In the genomic region with DNA sequence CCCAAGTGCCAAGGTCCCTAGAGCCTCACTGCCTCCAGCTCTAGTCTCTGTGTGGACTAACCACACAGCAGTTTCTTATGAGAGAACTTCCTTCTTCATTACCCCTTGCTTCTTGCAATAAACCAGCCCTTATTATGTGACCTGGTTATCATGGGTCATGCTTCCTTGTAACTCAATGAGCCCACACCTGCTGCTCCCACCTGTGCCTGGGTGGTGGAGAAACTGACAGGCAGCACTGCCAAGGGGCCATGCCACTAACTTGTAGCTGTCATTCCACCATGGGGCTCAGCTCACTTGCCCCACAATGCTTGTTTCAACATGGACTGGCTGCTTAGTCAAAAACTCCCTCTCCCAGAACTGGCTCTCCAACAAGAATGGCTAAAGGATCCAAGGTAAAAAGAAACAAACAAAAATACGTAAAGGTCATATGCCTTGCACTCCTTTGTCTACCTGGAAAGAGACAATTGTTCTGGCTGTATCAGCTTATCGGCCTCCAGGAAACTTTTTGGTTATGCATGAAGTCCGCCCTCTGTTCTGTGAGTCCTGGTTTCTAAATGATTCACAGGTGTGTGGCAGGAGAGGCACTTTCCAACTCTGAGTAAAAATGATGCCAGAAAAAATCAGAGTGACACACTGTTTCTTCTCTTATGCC, we compare ENCODE assay signal across 9 cellular contexts.
A peak's percentile ranks its signal among the peaks of the same experiment; 100 is the strongest.
DNase-seq lines count a peak whose midpoint lies in the region; ATAC-seq, FAIRE-seq and TF ChIP-seq lines count a peak whose summit lies in the region.
"Had no signal": no experiment of that assay in that cellular context is flagged by ENCODE, and none has a peak within 500 bp of the region (broad histone marks: within the 10 kb centered on the region; RNA-seq: fewer than 3 reads in every experiment).

No MANE protein-coding gene starts in this region.

- H3K36me3 Mint-ChIP-seq in activated naive CD4-positive, alpha-beta T cell treated with anti-CD3 and anti-CD28 coated beads, Interleukin-2, amount 50 U/mL, for 24 hours, result no peaks in the 10 kb centered on the region
- H3K36me3 Mint-ChIP-seq in endodermal cell (ENCODE audit: low read depth), result no peaks in the 10 kb centered on the region

- H3K9me3 ChIP-seq in endodermal cell (ENCODE audit: control insufficient read depth, low read length) (peaks cover 14% of the 10 kb centered on the region), aorta (ENCODE audit: control insufficient read depth, low read length) (no peaks in the 10 kb centered on the region)

- 93 to 100% methylated on average over 3 of the region's 3 CpGs for WGBS in endodermal cell (ENCODE audit: insufficient coverage in 1 of 2, insufficient read length in 1 of 2), 2 experiments
- WGBS in aorta, 2 donors, result 90 to 94% methylated on average over 3 of the region's 3 CpGs

- no peak overlapping the region for H3K27ac ChIP-seq in endodermal cell (ENCODE audit: low read depth, low read length)
- no peak overlapping the region for H3K27ac ChIP-seq in aorta (ENCODE audit: low read depth in 1 of 2, low read length in 2 of 2)
- H3K27ac ChIP-seq: coronary artery had no signal

- H3K27me3 Mint-ChIP-seq in activated naive CD4-positive, alpha-beta T cell treated with anti-CD3 and anti-CD28 coated beads, Interleukin-2, amount 50 U/mL, for 24 hours, result no peaks in the 10 kb centered on the region
- peaks cover 2% of the 10 kb centered on the region for H3K27me3 Mint-ChIP-seq in endodermal cell (ENCODE audit: insufficient read depth)

- DNase-seq in stimulated activated naive CD4-positive, alpha-beta T cell treated with Interleukin-2 at 50 U/mL for 16 hours (lab: John Stamatoyannopoulos, UW), result peak; percentile 17
- no peak for DNase-seq in stimulated activated naive CD4-positive, alpha-beta T cell (lab: John Stamatoyannopoulos, UW)
- DNase-seq in endodermal cell, result no peak
- no peak for DNase-seq in frontal cortex (ENCODE audit: low spot score in 2 of 2)
- no peak for DNase-seq in NCI-H748 treated with DMSO at 0.1 percent for 48 hours (lab: John Stamatoyannopoulos, UW)
- DNase-seq in aorta, result no peak

- no peak for FAIRE-seq in frontal cortex (lab: Jason Lieb, UNC)

- no peaks in the 10 kb centered on the region for H3K4me1 ChIP-seq in endodermal cell (ENCODE audit: control insufficient read depth, insufficient read depth, low read length)
- no peaks in the 10 kb centered on the region for H3K4me1 ChIP-seq in aorta (ENCODE audit: control insufficient read depth in 1 of 2, insufficient read depth in 2 of 2, low read length in 2 of 2)

- H3K9ac ChIP-seq in endodermal cell (ENCODE audit: extremely low read depth, low read length, poor library complexity, severe bottlenecking), result no peak overlapping the region

- H3K9me3 Mint-ChIP-seq in activated naive CD4-positive, alpha-beta T cell treated with anti-CD3 and anti-CD28 coated beads, Interleukin-2, amount 50 U/mL, for 24 hours, result peaks cover 6% of the 10 kb centered on the region
- H3K9me3 Mint-ChIP-seq in endodermal cell, result peaks cover 22% of the 10 kb centered on the region

- H3K4me3 Mint-ChIP-seq in activated naive CD4-positive, alpha-beta T cell treated with anti-CD3 and anti-CD28 coated beads, Interleukin-2, amount 50 U/mL, for 24 hours, result peak overlapping the region; percentile 81
- no peak overlapping the region for H3K4me3 Mint-ChIP-seq in endodermal cell

- H3K4me3 ChIP-seq in endodermal cell (ENCODE audit: low read length), result no peak overlapping the region
- H3K4me3 ChIP-seq in aorta (ENCODE audit: low read length in 2 of 2), result no peak overlapping the region
- H3K4me3 ChIP-seq: coronary artery had no signal

- H3K36me3 ChIP-seq in endodermal cell (ENCODE audit: control insufficient read depth, insufficient read depth, low read length) (no peaks in the 10 kb centered on the region), aorta (ENCODE audit: control insufficient read depth in 1 of 2, insufficient read depth in 2 of 2, low read length in 1 of 2) (no peaks in the 10 kb centered on the region)

- intact Hi-C loops in aorta (cut with DNase I), result no loop called here

- H3K27me3 ChIP-seq in endodermal cell (ENCODE audit: control insufficient read depth, insufficient read depth, low read length, poor library complexity, severe bottlenecking), result no peaks in the 10 kb centered on the region
- no peaks in the 10 kb centered on the region for H3K27me3 ChIP-seq in aorta (ENCODE audit: control insufficient read depth in 1 of 2, insufficient read depth in 2 of 2, low read length in 1 of 2)

- no peak for TF ChIP-seq CTCF in endodermal cell (conservative IDR thresholded peaks at IDR 0.05)

- ATAC-seq in HG03135 (IDR thresholded peaks at IDR 0.05; ENCODE audit: unreplicated experiment), result peak; percentile 72
- ATAC-seq in aorta (ENCODE audit: low FRiP score), result no peak

- H3K27ac Mint-ChIP-seq in activated naive CD4-positive, alpha-beta T cell treated with anti-CD3 and anti-CD28 coated beads, Interleukin-2, amount 50 U/mL, for 24 hours, result peak overlapping the region; percentile 98
- H3K27ac Mint-ChIP-seq in endodermal cell, result no peak overlapping the region

- peaks cover 49% of the 10 kb centered on the region for H3K4me1 Mint-ChIP-seq in activated naive CD4-positive, alpha-beta T cell treated with anti-CD3 and anti-CD28 coated beads, Interleukin-2, amount 50 U/mL, for 24 hours
- peaks cover 2% of the 10 kb centered on the region for H3K4me1 Mint-ChIP-seq in endodermal cell
